In genomic region chr19:10419200-10419645, GRCh38 we compare ENCODE assay signal across 7 cellular contexts. TPM values are rescaled to one million over a fixed set of nuclear protein-coding genes. Genes with fewer than 3 reads are reported as not detected.
DNase-seq lines count a peak whose midpoint lies in the region; ATAC-seq and TF ChIP-seq lines count a peak whose summit lies in the region.

No MANE protein-coding gene starts in this region.

- peak overlapping the region; percentile 44 for H3K14ac ChIP-seq in neuronal stem cell (ENCODE audit: low read length)

- no peak overlapping the region for H2BK120ac ChIP-seq in neuronal stem cell (ENCODE audit: low read depth, low read length)

- TF ChIP-seq CTCF in MM.1S (IDR thresholded peaks at IDR 0.05; ENCODE audit: low read length): 0 out of 2 replicates have a peak, but pooled peaks have one; percentile 3

- peaks cover 39% of the 10 kb centered on the region for H3K4me1 ChIP-seq in MM.1S (ENCODE audit: low read length)
- peaks cover 18 to 37% of the 10 kb centered on the region in 2 donors for H3K4me1 ChIP-seq in neuronal stem cell (ENCODE audit: control insufficient read depth in 2 of 2, insufficient read depth in 1 of 2, low read depth in 1 of 2, low read length in 2 of 2)

- H3K27ac ChIP-seq in MM.1S (ENCODE audit: low read length) (peak overlapping the region; percentile 61; the same call in 1 of the 2 replicates), caudate nucleus (ENCODE audit: low read depth, low read length) (no peak overlapping the region), neuronal stem cell (replicated peaks; ENCODE audit: low read length) (no peak overlapping the region)

- no peak overlapping the region for H3K4ac ChIP-seq in neuronal stem cell (ENCODE audit: low read length)

- H4K20me1 ChIP-seq in MM.1S (ENCODE audit: insufficient read depth, low read length): no peaks in the 10 kb centered on the region

- no CpG with 5 or more reads among the region's 40 CpGs for WGBS in neuronal stem cell (ENCODE audit: extremely low coverage in 2 of 2, insufficient read length in 2 of 2, insufficient replicate concordance in 1 of 2), 2 donors

- peaks cover 50% of the 10 kb centered on the region for H3F3A ChIP-seq in MM.1S (ENCODE audit: insufficient read depth, low read length)

- H3K4me3 ChIP-seq in MM.1S (ENCODE audit: low read length) (peak overlapping the region; percentile 79), neuronal stem cell (ENCODE audit: low read length in 2 of 2) (peak overlapping the region; percentile 45 to 78)

- peak; percentile 49 for DNase-seq in ELR (ENCODE audit: low read depth)
- DNase-seq in MM.1S: no peak
- DNase-seq in caudate nucleus (lab: John Stamatoyannopoulos, UW): peak in 48 of 61 donors; percentile 17 to 82 (median 57)
- no peak for DNase-seq in neuronal stem cell (ENCODE audit: low spot score)
- no peak for DNase-seq in NCI-H128 (lab: John Stamatoyannopoulos, UW; ENCODE audit: unreplicated experiment)
- no peak for DNase-seq in KBM-7

- no peaks in the 10 kb centered on the region for H3K9me2 ChIP-seq in MM.1S (replicated peaks; ENCODE audit: insufficient read depth, low read length)

- no peaks in the 10 kb centered on the region for H3K9me3 ChIP-seq in MM.1S (replicated peaks; ENCODE audit: insufficient read depth, low read length)
- H3K9me3 ChIP-seq in neuronal stem cell (replicated peaks in 1 of 2; ENCODE audit: control insufficient read depth in 2 of 2, insufficient read depth in 1 of 2, low read depth in 1 of 2, low read length in 2 of 2): peaks cover 4 to 5% of the 10 kb centered on the region in 2 donors

- H3K9ac ChIP-seq in MM.1S (ENCODE audit: low read length) (peak overlapping the region; percentile 72), neuronal stem cell (ENCODE audit: low read depth, low read length, poor library complexity) (peak overlapping the region; percentile 31)

- no peak for ATAC-seq in GM21526 (IDR thresholded peaks at IDR 0.05; ENCODE audit: low FRiP score, unreplicated experiment)

- peak overlapping the region; percentile 94 for H3K4me2 ChIP-seq in MM.1S (ENCODE audit: low read depth, low read length)
- peak overlapping the region; percentile 94 for H3K4me2 ChIP-seq in neuronal stem cell (ENCODE audit: insufficient read depth, low read length, poor library complexity, severe bottlenecking)

- no peak overlapping the region for H4K8ac ChIP-seq in neuronal stem cell (ENCODE audit: low read depth, low read length)

- no peaks in the 10 kb centered on the region for H3K79me1 ChIP-seq in neuronal stem cell (ENCODE audit: low read depth, low read length)

- peak overlapping the region; percentile 50 for H2BK12ac ChIP-seq in neuronal stem cell (ENCODE audit: low read length)

- no peaks in the 10 kb centered on the region for H3K27me3 ChIP-seq in MM.1S (replicated peaks; ENCODE audit: insufficient read depth, low read length)
- H3K27me3 ChIP-seq in neuronal stem cell (ENCODE audit: control insufficient read depth in 3 of 3, insufficient read depth in 3 of 3, low read depth in 1 of 3, low read length in 3 of 3): peaks cover 11 to 69% (median 55%) of the 10 kb centered on the region in 3 experiments

- peak overlapping the region; percentile 90 for H3K18ac ChIP-seq in neuronal stem cell (ENCODE audit: low read length)

- H3K79me2 ChIP-seq in MM.1S (ENCODE audit: low read length): peaks cover 34% of the 10 kb centered on the region

- H2BK15ac ChIP-seq in neuronal stem cell (ENCODE audit: low read length): peak overlapping the region; percentile 90

- in situ Hi-C loops in KBM-7 (cut with MboI; ENCODE audit: low pct_unique_long_range_greater_than_20kb, low sequenced_read_pairs): no loop called here

- H2AFZ ChIP-seq in MM.1S (ENCODE audit: low read length) (peak overlapping the region; percentile 50), neuronal stem cell (ENCODE audit: low read length) (peak overlapping the region; percentile 80)

- no peak overlapping the region for H4K91ac ChIP-seq in neuronal stem cell (ENCODE audit: low read depth, low read length, poor library complexity)

- peak overlapping the region; percentile 36 for H2BK5ac ChIP-seq in neuronal stem cell (ENCODE audit: low read length)

- H2AK5ac ChIP-seq in neuronal stem cell (ENCODE audit: low read depth, low read length): peak overlapping the region; percentile 68

- H3K36me3 ChIP-seq in MM.1S (replicated peaks; ENCODE audit: insufficient read depth, low read length) (no peaks in the 10 kb centered on the region), neuronal stem cell (replicated peaks in 1 of 2; ENCODE audit: control insufficient read depth in 2 of 2, insufficient read depth in 2 of 2, low read length in 2 of 2) (no peaks in the 10 kb centered on the region)

- no peak overlapping the region for H3K23ac ChIP-seq in neuronal stem cell (ENCODE audit: low read depth, low read length, poor library complexity)

RNA-seq across cellular contexts. Expression of gene PDE4A, which starts 1.1 kb away (rescaled TPM):
- polyA plus RNA-seq in neuronal stem cell (2013, experiment 1 of 2): 3.9 TPM
- polyA plus RNA-seq in neuronal stem cell (2013, experiment 2 of 2): 4.1 TPM

RNA-seq across cellular contexts. Expression of gene CDC37, which starts 15.9 kb away (rescaled TPM):
- 93.1 TPM for polyA plus RNA-seq in neuronal stem cell (2013, experiment 1 of 2)
- polyA plus RNA-seq in neuronal stem cell (2013, experiment 2 of 2): 91.5 TPM

RNA-seq across cellular contexts. Expression of gene TYK2, which starts 38.9 kb away (rescaled TPM):
- 31.5 TPM for polyA plus RNA-seq in neuronal stem cell (2013, experiment 1 of 2)
- 29.4 TPM for polyA plus RNA-seq in neuronal stem cell (2013, experiment 2 of 2)

Comparison
In these comparisons a context has a peak if more than half of its experiments do, and no peak if none do; other contexts are left out.
1. DNase-seq: peak in ELR (single experiment) and caudate nucleus (48 of 61); none in MM.1S (single experiment), neuronal stem cell (single experiment), NCI-H128 (single experiment) and KBM-7 (single experiment).